Comparison of ENCODE assay signal across 8 cellular contexts in genomic region chr16:85528528-85529387, GRCh38.
DNase-seq lines count a peak whose midpoint lies in the region; TF ChIP-seq lines count a peak whose summit lies in the region.

No MANE protein-coding gene starts in this region.

- H3K27ac ChIP-seq in VCaP (no peak overlapping the region), suprapubic skin (no peak overlapping the region)

- 91% methylated on average over 18 of the region's 21 CpGs for WGBS in suprapubic skin

- no peaks in the 10 kb centered on the region for H3K9me3 ChIP-seq in suprapubic skin

- H3K27me3 ChIP-seq in suprapubic skin: no peaks in the 10 kb centered on the region

- TF ChIP-seq CTCF in VCaP (conservative IDR thresholded peaks at IDR 0.05) (0 out of 2 replicates have a peak, but pooled peaks have one; percentile 18), foreskin fibroblast (IDR thresholded peaks at IDR 0.05; ENCODE audit: low read depth, low read length) (peak; percentile 43), suprapubic skin (IDR thresholded peaks at IDR 0.05) (peak; percentile 27 to 54)

- H3K36me3 ChIP-seq in suprapubic skin: no peaks in the 10 kb centered on the region

- H3K4me1 ChIP-seq in suprapubic skin: peaks cover 26% of the 10 kb centered on the region

- TF ChIP-seq EP300 in suprapubic skin (IDR thresholded peaks at IDR 0.05): no peak

- H3K4me3 ChIP-seq in foreskin fibroblast (ENCODE audit: low read depth in 1 of 2, low read length in 2 of 2): no peak overlapping the region
- no peak overlapping the region for H3K4me3 ChIP-seq in suprapubic skin

- TF ChIP-seq POLR2A in suprapubic skin (IDR thresholded peaks at IDR 0.05): no peak

- DNase-seq in activated CD4-positive, alpha-beta T cell treated with anti-CD3 and anti-CD28 coated beads for 48 hours: peak; percentile 34
- DNase-seq in activated CD4-positive, alpha-beta T cell treated with anti-CD3 and anti-CD28 coated beads for 1 hour: no peak
- DNase-seq in foreskin fibroblast (no peak), suprapubic skin (ENCODE audit: low spot score in 2 of 2) (no peak), T-helper 1 cell (no peak), SHP77 (lab: John Stamatoyannopoulos, UW) (no peak)
- DNase-seq in activated effector memory CD4-positive, alpha-beta T cell treated with Interleukin-2 at 50 U/mL for 16 hours: no peak
